ENCODE assay signal across 23 cellular contexts in genomic region chr1:180698580-180698979, GRCh38.
DNase-seq lines count a peak whose midpoint lies in the region; ATAC-seq, FAIRE-seq and TF ChIP-seq lines count a peak whose summit lies in the region.
"Had no signal": no experiment of that assay in that cellular context is flagged by ENCODE, and none has a peak within 500 bp of the region (broad histone marks: within the 10 kb centered on the region; RNA-seq: fewer than 3 reads in every experiment).

No MANE protein-coding gene starts in this region.

- FAIRE-seq in D721Med (lab: Jason Lieb, UNC) = peak; percentile 6
- peak; percentile 38 for FAIRE-seq in H54 (lab: Jason Lieb, UNC)
- FAIRE-seq in GM12878 (lab: Jason Lieb, UNC) = no peak
- FAIRE-seq: A204.1, GM12891, GM19239 had no signal

- H3K4me1 ChIP-seq in GM12878 (ENCODE audit: control insufficient read depth, insufficient read depth, low read length) (no peaks in the 10 kb centered on the region), right cardiac atrium (ENCODE audit: control insufficient read depth, insufficient read depth, low read length) (peaks cover 1% of the 10 kb centered on the region)
- H3K4me1 ChIP-seq: BE2C, BLaER1 had no signal

- DNase-seq in D721Med (ENCODE audit: insufficient read length, low spot score) (no peak), H54 (ENCODE audit: insufficient read length, low spot score) (no peak), GM12878 (ENCODE audit: low read depth, low spot score) (no peak), endothelial cell (ENCODE audit: low spot score) (no peak), SK-N-DZ (ENCODE audit: low spot score) (no peak), right cardiac atrium (no peak)
- no peak for DNase-seq in activated CD8-positive, alpha-beta memory T cell treated with anti-CD3 and anti-CD28 coated beads, Interleukin-2, amount 10 ng/mL, durations not matched to agents 7 days and 5 days
- DNase-seq: 8988T; ACHN; BE2C; C1 segment of cervical spinal cord; CD4-positive, alpha-beta memory T cell; CD4-positive, CD25-positive, alpha-beta regulatory T cell; CD8-positive, alpha-beta memory T cell; COR-L47; DMS79 treated with DMSO at 0.1 percent for 48 hours; GDM1 had no signal

- RAD21 ChIA-PET in GM12878 (lab: Charles Lee; ENCODE audit: unreplicated experiment) = no interaction called here

- H3K9me3 ChIP-seq in GM12878 (replicated peaks; ENCODE audit: control insufficient read depth, insufficient read depth, low read length) (no peaks in the 10 kb centered on the region; the same call in 1 of the 3 replicates), right cardiac atrium (ENCODE audit: control insufficient read depth, low read length) (no peaks in the 10 kb centered on the region)
- H3K9me3 ChIP-seq: BE2C had no signal

- peaks cover 6% of the 10 kb centered on the region for H3K36me3 Mint-ChIP-seq in endothelial cell (ENCODE audit: low read depth, unreplicated experiment)
- H3K36me3 Mint-ChIP-seq in activated CD8-positive, alpha-beta memory T cell treated with anti-CD3 and anti-CD28 coated beads, Interleukin-2, amount 10 ng/mL, durations not matched to agents 7 days and 5 days = peaks cover 40% of the 10 kb centered on the region

- TSS peak; percentile 23 for BruUV-seq in GM12878 (replicated peaks; lab: Mats Ljungman, UMichigan)

- TF ChIP-seq EP300 in GM12878 (IDR thresholded peaks at IDR 0.05; ENCODE audit: borderline replicate concordance in 1 of 2, control insufficient read depth in 1 of 2, low read depth in 2 of 2, low read length in 2 of 2) = no peak

- H3K79me2 ChIP-seq in GM12878 (ENCODE audit: control insufficient read depth, insufficient read depth, low read length) = no peaks in the 10 kb centered on the region

- TF ChIP-seq RAD21 in GM12878 (IDR thresholded peaks at IDR 0.05; ENCODE audit: insufficient read depth, low read depth, low read length) = no peak

- H3K27me3 ChIP-seq in GM12878 (replicated peaks in 1 of 2; ENCODE audit: control insufficient read depth in 2 of 2, insufficient read depth in 2 of 2, low read length in 1 of 2) (no peaks in the 10 kb centered on the region), right cardiac atrium (ENCODE audit: control insufficient read depth, insufficient read depth) (no peaks in the 10 kb centered on the region)
- H3K27me3 ChIP-seq: BE2C, BLaER1 had no signal

- TF ChIP-seq POLR2A in H54 (IDR thresholded peaks at IDR 0.05; ENCODE audit: low read depth, low read length) (no peak), GM12878 (IDR thresholded peaks at IDR 0.05; ENCODE audit: low read depth, low read length) (no peak)

- H2AFZ ChIP-seq in GM12878 (ENCODE audit: control insufficient read depth, low read depth, low read length) = no peak overlapping the region

- POLR2A ChIA-PET in GM12878 (lab: Charles Lee) = no interaction called here

- H3K27ac ChIP-seq in GM12878 (ENCODE audit: control insufficient read depth, insufficient read depth) (no peak overlapping the region), right cardiac atrium (ENCODE audit: low read length) (no peak overlapping the region)
- H3K27ac ChIP-seq: BLaER1 had no signal

- no peak overlapping the region for H3K9ac ChIP-seq in GM12878 (ENCODE audit: control insufficient read depth, insufficient read depth, low read length)
- H3K9ac ChIP-seq: BLaER1 had no signal

- intact Hi-C loops in GM12878 (cut with micrococcal nuclease; ENCODE audit: unreplicated experiment) = no loop called here
- intact Hi-C loops in right cardiac atrium (cut with DNase I) = no loop called here

- in situ Hi-C loops in GM12878 (cut with MboI) = no loop called here

- H3K9me3 Mint-ChIP-seq in endothelial cell (ENCODE audit: unreplicated experiment) = no peaks in the 10 kb centered on the region
- H3K9me3 Mint-ChIP-seq in activated CD8-positive, alpha-beta memory T cell treated with anti-CD3 and anti-CD28 coated beads, Interleukin-2, amount 10 ng/mL, durations not matched to agents 7 days and 5 days (ENCODE audit: low read depth) = peaks cover 25% of the 10 kb centered on the region

- ATAC-seq in GM12878 (no peak), HG03565 (IDR thresholded peaks at IDR 0.05; ENCODE audit: unreplicated experiment) (no peak), right cardiac atrium (no peak)
- ATAC-seq in activated CD8-positive, alpha-beta memory T cell treated with anti-CD3 and anti-CD28 coated beads, Interleukin-2, amount 10 ng/mL, durations not matched to agents 7 days and 5 days = no peak

- SMC1A ChIA-PET in GM12878 (lab: Charles Lee; ENCODE audit: uncharacterized antibody, unreplicated experiment) = no interaction called here

- H3K27me3 Mint-ChIP-seq in endothelial cell (ENCODE audit: unreplicated experiment) = no peaks in the 10 kb centered on the region
- no peaks in the 10 kb centered on the region for H3K27me3 Mint-ChIP-seq in activated CD8-positive, alpha-beta memory T cell treated with anti-CD3 and anti-CD28 coated beads, Interleukin-2, amount 10 ng/mL, durations not matched to agents 7 days and 5 days
- H3K27me3 Mint-ChIP-seq: CD4-positive, alpha-beta memory T cell; CD4-positive, CD25-positive, alpha-beta regulatory T cell; CD8-positive, alpha-beta memory T cell had no signal

- 95% methylated on average over 1 of the region's 1 CpG for WGBS in GM12878 (ENCODE audit: insufficient coverage, insufficient replicate concordance, low lambda C conversion rate, missing lambda C conversion rate)
- 99% methylated on average over 1 of the region's 1 CpG for WGBS in right cardiac atrium

- CTCF ChIA-PET in GM12878 (lab: Yijun Ruan, JAX) = interaction anchor here (0.6 kb wide), 1 partner anchor 88 kb away, joined by 3 read pairs; no protein-coding TSS in a partner anchor
- CTCF ChIA-PET in activated CD8-positive, alpha-beta memory T cell treated with anti-CD3 and anti-CD28 coated beads, Interleukin-2, amount 10 ng/mL, durations not matched to agents 7 days and 5 days (lab: Charles Lee) = interaction anchor here (0.6 kb wide), 1 partner anchor 183 kb away, joined by 3 read pairs; no protein-coding TSS in a partner anchor

- peak overlapping the region; percentile 6 for H3K4me3 Mint-ChIP-seq in endothelial cell (ENCODE audit: unreplicated experiment)
- no peak overlapping the region for H3K4me3 Mint-ChIP-seq in activated CD8-positive, alpha-beta memory T cell treated with anti-CD3 and anti-CD28 coated beads, Interleukin-2, amount 10 ng/mL, durations not matched to agents 7 days and 5 days
- H3K4me3 Mint-ChIP-seq: CD14-positive monocyte; CD4-positive, alpha-beta memory T cell; CD4-positive, CD25-positive, alpha-beta regulatory T cell; CD8-positive, alpha-beta memory T cell had no signal

- no peak overlapping the region for H3K4me2 ChIP-seq in GM12878 (ENCODE audit: control insufficient read depth, insufficient read depth)
- H3K4me2 ChIP-seq: BLaER1 had no signal

- no peak overlapping the region for H3K27ac Mint-ChIP-seq in endothelial cell (ENCODE audit: unreplicated experiment)
- H3K27ac Mint-ChIP-seq in activated CD8-positive, alpha-beta memory T cell treated with anti-CD3 and anti-CD28 coated beads, Interleukin-2, amount 10 ng/mL, durations not matched to agents 7 days and 5 days = no peak overlapping the region
- H3K27ac Mint-ChIP-seq: CD14-positive monocyte; CD4-positive, alpha-beta memory T cell; CD4-positive, CD25-positive, alpha-beta regulatory T cell; CD8-positive, alpha-beta memory T cell had no signal

- H4K20me1 ChIP-seq in GM12878 (ENCODE audit: control insufficient read depth, insufficient read depth) = no peaks in the 10 kb centered on the region
- H4K20me1 ChIP-seq: BLaER1 had no signal

- TF ChIP-seq CTCF in D721Med (IDR thresholded peaks at IDR 0.05; ENCODE audit: insufficient read depth, missing control alignments) = no peak
- TF ChIP-seq CTCF in GM12878 (IDR thresholded peaks at IDR 0.05 in 2 of 3, conservative IDR thresholded peaks at IDR 0.05 in 1 of 3; ENCODE audit: control insufficient read depth in 2 of 3, extremely low read depth in 1 of 3, insufficient read depth in 1 of 3, low read depth in 3 of 3, low read length in 3 of 3) = no peak
- TF ChIP-seq CTCF in endothelial cell (IDR thresholded peaks at IDR 0.05; ENCODE audit: unreplicated experiment) = no peak

- H3K36me3 ChIP-seq in GM12878 (ENCODE audit: control insufficient read depth in 2 of 2, insufficient read depth in 2 of 2, low read length in 1 of 2) = no peaks in the 10 kb centered on the region
- H3K36me3 ChIP-seq: BE2C had no signal

- H3K4me1 Mint-ChIP-seq in endothelial cell (ENCODE audit: unreplicated experiment) = peaks cover under 1% of the 10 kb centered on the region
- H3K4me1 Mint-ChIP-seq in activated CD8-positive, alpha-beta memory T cell treated with anti-CD3 and anti-CD28 coated beads, Interleukin-2, amount 10 ng/mL, durations not matched to agents 7 days and 5 days = no peaks in the 10 kb centered on the region
- H3K4me1 Mint-ChIP-seq: CD14-positive monocyte had no signal

- H3K4me3 ChIP-seq in GM12878 = no peak overlapping the region
- H3K4me3 ChIP-seq in right cardiac atrium (ENCODE audit: low read length) = no peak overlapping the region
- H3K4me3 ChIP-seq: BLaER1 had no signal

TF ChIP-seq in GM12878, 131 proteins besides CTCF, POLR2A, EP300 and RAD21 (continues in another document):
- TF ChIP-seq WRNIP1 (IDR thresholded peaks at IDR 0.05; ENCODE audit: borderline replicate concordance, low read depth, low read length) (no peak), POU2F2 (IDR thresholded peaks at IDR 0.05; ENCODE audit: borderline replicate concordance, low read depth, low read length) (no peak), SMAD1 (IDR thresholded peaks at IDR 0.05; ENCODE audit: low read depth, partially characterized antibody) (no peak), ZBTB33 (IDR thresholded peaks at IDR 0.05) (no peak), CBX3 (IDR thresholded peaks at IDR 0.05; ENCODE audit: borderline replicate concordance, low read depth) (no peak), BMI1 (IDR thresholded peaks at IDR 0.05; ENCODE audit: borderline replicate concordance) (no peak), STAT1 (conservative IDR thresholded peaks at IDR 0.05) (no peak), LARP7 (IDR thresholded peaks at IDR 0.05) (no peak), NFIC (IDR thresholded peaks at IDR 0.05; ENCODE audit: low read depth, low read length) (no peak), PAX8 (IDR thresholded peaks at IDR 0.05) (no peak)
